ENCODE assay signal across 1 cellular context in the genomic region with DNA sequence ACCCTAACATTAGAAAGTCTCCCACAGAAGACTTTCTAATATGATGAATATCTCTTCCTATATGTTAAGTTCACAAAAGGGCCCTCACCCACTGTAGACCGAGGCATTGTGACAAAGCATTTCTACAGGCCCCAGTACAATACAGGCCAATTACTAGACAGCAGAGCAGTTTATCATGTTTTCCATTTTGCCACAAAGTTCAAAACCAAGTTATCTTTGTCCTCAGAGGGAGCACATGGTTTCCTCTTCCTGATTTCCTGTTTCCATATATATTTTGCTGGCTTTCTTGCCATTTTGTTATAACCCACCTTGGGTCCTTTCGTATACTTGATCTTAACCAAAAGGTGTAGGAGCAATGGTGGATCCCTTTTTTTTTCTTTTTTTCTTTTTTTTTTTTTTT.
TF ChIP-seq lines count a peak whose summit lies in the region.

No MANE protein-coding gene starts in this region.

TF ChIP-seq in K562, 482 proteins besides CTCF, POLR2A, EP300 and RAD21 (continued from another document and continues in another):
- TF ChIP-seq, protein P1, sequence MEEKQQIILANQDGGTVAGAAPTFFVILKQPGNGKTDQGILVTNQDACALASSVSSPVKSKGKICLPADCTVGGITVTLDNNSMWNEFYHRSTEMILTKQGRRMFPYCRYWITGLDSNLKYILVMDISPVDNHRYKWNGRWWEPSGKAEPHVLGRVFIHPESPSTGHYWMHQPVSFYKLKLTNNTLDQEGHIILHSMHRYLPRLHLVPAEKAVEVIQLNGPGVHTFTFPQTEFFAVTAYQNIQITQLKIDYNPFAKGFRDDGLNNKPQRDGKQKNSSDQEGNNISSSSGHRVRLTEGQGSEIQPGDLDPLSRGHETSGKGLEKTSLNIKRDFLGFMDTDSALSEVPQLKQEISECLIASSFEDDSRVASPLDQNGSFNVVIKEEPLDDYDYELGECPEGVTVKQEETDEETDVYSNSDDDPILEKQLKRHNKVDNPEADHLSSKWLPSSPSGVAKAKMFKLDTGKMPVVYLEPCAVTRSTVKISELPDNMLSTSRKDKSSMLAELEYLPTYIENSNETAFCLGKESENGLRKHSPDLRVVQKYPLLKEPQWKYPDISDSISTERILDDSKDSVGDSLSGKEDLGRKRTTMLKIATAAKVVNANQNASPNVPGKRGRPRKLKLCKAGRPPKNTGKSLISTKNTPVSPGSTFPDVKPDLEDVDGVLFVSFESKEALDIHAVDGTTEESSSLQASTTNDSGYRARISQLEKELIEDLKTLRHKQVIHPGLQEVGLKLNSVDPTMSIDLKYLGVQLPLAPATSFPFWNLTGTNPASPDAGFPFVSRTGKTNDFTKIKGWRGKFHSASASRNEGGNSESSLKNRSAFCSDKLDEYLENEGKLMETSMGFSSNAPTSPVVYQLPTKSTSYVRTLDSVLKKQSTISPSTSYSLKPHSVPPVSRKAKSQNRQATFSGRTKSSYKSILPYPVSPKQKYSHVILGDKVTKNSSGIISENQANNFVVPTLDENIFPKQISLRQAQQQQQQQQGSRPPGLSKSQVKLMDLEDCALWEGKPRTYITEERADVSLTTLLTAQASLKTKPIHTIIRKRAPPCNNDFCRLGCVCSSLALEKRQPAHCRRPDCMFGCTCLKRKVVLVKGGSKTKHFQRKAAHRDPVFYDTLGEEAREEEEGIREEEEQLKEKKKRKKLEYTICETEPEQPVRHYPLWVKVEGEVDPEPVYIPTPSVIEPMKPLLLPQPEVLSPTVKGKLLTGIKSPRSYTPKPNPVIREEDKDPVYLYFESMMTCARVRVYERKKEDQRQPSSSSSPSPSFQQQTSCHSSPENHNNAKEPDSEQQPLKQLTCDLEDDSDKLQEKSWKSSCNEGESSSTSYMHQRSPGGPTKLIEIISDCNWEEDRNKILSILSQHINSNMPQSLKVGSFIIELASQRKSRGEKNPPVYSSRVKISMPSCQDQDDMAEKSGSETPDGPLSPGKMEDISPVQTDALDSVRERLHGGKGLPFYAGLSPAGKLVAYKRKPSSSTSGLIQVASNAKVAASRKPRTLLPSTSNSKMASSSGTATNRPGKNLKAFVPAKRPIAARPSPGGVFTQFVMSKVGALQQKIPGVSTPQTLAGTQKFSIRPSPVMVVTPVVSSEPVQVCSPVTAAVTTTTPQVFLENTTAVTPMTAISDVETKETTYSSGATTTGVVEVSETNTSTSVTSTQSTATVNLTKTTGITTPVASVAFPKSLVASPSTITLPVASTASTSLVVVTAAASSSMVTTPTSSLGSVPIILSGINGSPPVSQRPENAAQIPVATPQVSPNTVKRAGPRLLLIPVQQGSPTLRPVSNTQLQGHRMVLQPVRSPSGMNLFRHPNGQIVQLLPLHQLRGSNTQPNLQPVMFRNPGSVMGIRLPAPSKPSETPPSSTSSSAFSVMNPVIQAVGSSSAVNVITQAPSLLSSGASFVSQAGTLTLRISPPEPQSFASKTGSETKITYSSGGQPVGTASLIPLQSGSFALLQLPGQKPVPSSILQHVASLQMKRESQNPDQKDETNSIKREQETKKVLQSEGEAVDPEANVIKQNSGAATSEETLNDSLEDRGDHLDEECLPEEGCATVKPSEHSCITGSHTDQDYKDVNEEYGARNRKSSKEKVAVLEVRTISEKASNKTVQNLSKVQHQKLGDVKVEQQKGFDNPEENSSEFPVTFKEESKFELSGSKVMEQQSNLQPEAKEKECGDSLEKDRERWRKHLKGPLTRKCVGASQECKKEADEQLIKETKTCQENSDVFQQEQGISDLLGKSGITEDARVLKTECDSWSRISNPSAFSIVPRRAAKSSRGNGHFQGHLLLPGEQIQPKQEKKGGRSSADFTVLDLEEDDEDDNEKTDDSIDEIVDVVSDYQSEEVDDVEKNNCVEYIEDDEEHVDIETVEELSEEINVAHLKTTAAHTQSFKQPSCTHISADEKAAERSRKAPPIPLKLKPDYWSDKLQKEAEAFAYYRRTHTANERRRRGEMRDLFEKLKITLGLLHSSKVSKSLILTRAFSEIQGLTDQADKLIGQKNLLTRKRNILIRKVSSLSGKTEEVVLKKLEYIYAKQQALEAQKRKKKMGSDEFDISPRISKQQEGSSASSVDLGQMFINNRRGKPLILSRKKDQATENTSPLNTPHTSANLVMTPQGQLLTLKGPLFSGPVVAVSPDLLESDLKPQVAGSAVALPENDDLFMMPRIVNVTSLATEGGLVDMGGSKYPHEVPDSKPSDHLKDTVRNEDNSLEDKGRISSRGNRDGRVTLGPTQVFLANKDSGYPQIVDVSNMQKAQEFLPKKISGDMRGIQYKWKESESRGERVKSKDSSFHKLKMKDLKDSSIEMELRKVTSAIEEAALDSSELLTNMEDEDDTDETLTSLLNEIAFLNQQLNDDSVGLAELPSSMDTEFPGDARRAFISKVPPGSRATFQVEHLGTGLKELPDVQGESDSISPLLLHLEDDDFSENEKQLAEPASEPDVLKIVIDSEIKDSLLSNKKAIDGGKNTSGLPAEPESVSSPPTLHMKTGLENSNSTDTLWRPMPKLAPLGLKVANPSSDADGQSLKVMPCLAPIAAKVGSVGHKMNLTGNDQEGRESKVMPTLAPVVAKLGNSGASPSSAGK (IDR thresholded peaks at IDR 0.05): 0 out of 2 replicates have a peak, but pooled peaks have one; percentile 16
- TF ChIP-seq ZZZ3 (IDR thresholded peaks at IDR 0.05): no peak
- TF ChIP-seq, protein P2, sequence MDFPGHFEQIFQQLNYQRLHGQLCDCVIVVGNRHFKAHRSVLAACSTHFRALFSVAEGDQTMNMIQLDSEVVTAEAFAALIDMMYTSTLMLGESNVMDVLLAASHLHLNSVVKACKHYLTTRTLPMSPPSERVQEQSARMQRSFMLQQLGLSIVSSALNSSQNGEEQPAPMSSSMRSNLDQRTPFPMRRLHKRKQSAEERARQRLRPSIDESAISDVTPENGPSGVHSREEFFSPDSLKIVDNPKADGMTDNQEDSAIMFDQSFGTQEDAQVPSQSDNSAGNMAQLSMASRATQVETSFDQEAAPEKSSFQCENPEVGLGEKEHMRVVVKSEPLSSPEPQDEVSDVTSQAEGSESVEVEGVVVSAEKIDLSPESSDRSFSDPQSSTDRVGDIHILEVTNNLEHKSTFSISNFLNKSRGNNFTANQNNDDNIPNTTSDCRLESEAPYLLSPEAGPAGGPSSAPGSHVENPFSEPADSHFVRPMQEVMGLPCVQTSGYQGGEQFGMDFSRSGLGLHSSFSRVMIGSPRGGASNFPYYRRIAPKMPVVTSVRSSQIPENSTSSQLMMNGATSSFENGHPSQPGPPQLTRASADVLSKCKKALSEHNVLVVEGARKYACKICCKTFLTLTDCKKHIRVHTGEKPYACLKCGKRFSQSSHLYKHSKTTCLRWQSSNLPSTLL (IDR thresholded peaks at IDR 0.05): no peak
- TF ChIP-seq, protein P3, sequence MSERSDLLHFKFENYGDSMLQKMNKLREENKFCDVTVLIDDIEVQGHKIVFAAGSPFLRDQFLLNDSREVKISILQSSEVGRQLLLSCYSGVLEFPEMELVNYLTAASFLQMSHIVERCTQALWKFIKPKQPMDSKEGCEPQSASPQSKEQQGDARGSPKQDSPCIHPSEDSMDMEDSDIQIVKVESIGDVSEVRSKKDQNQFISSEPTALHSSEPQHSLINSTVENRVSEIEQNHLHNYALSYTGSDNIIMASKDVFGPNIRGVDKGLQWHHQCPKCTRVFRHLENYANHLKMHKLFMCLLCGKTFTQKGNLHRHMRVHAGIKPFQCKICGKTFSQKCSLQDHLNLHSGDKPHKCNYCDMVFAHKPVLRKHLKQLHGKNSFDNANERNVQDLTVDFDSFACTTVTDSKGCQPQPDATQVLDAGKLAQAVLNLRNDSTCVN (CRISPR knock-in tag; IDR thresholded peaks at IDR 0.05): no peak
- TF ChIP-seq ASH1L (IDR thresholded peaks at IDR 0.05; ENCODE audit: borderline replicate concordance, low read depth, partially characterized antibody): no peak
- TF ChIP-seq ZBTB1 (CRISPR knock-in tag; IDR thresholded peaks at IDR 0.05; ENCODE audit: borderline replicate concordance, low read depth): no peak
- TF ChIP-seq MAFF (IDR thresholded peaks at IDR 0.05; ENCODE audit: low read length): peak; percentile 44; the same call in 1 of the 2 replicates
- TF ChIP-seq KLF10 (CRISPR knock-in tag; IDR thresholded peaks at IDR 0.05): no peak
- no peak for TF ChIP-seq SMC3 (conservative IDR thresholded peaks at IDR 0.05; ENCODE audit: insufficient read depth, low read depth, low read length)
- TF ChIP-seq GABPB2 (CRISPR knock-in tag; conservative IDR thresholded peaks at IDR 0.05): no peak
- TF ChIP-seq, protein P4, sequence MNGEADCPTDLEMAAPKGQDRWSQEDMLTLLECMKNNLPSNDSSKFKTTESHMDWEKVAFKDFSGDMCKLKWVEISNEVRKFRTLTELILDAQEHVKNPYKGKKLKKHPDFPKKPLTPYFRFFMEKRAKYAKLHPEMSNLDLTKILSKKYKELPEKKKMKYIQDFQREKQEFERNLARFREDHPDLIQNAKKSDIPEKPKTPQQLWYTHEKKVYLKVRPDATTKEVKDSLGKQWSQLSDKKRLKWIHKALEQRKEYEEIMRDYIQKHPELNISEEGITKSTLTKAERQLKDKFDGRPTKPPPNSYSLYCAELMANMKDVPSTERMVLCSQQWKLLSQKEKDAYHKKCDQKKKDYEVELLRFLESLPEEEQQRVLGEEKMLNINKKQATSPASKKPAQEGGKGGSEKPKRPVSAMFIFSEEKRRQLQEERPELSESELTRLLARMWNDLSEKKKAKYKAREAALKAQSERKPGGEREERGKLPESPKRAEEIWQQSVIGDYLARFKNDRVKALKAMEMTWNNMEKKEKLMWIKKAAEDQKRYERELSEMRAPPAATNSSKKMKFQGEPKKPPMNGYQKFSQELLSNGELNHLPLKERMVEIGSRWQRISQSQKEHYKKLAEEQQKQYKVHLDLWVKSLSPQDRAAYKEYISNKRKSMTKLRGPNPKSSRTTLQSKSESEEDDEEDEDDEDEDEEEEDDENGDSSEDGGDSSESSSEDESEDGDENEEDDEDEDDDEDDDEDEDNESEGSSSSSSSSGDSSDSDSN (IDR thresholded peaks at IDR 0.05; ENCODE audit: borderline replicate concordance in 1 of 2, low read depth in 2 of 2, low read length in 2 of 2): no peak
- no peak for TF ChIP-seq HDAC1 (IDR thresholded peaks at IDR 0.05)
- no peak for TF ChIP-seq SIRT6 (IDR thresholded peaks at IDR 0.05; ENCODE audit: low read depth, low read length)
- TF ChIP-seq POLR2G (IDR thresholded peaks at IDR 0.05; ENCODE audit: low read depth, low read length): no peak
- no peak for TF ChIP-seq PHF20 (IDR thresholded peaks at IDR 0.05; ENCODE audit: partially characterized antibody)
- TF ChIP-seq, protein P5, sequence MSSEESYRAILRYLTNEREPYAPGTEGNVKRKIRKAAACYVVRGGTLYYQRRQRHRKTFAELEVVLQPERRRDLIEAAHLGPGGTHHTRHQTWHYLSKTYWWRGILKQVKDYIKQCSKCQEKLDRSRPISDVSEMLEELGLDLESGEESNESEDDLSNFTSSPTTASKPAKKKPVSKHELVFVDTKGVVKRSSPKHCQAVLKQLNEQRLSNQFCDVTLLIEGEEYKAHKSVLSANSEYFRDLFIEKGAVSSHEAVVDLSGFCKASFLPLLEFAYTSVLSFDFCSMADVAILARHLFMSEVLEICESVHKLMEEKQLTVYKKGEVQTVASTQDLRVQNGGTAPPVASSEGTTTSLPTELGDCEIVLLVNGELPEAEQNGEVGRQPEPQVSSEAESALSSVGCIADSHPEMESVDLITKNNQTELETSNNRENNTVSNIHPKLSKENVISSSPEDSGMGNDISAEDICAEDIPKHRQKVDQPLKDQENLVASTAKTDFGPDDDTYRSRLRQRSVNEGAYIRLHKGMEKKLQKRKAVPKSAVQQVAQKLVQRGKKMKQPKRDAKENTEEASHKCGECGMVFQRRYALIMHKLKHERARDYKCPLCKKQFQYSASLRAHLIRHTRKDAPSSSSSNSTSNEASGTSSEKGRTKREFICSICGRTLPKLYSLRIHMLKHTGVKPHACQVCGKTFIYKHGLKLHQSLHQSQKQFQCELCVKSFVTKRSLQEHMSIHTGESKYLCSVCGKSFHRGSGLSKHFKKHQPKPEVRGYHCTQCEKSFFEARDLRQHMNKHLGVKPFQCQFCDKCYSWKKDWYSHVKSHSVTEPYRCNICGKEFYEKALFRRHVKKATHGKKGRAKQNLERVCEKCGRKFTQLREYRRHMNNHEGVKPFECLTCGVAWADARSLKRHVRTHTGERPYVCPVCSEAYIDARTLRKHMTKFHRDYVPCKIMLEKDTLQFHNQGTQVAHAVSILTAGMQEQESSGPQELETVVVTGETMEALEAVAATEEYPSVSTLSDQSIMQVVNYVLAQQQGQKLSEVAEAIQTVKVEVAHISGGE (CRISPR knock-in tag; IDR thresholded peaks at IDR 0.05): no peak
- no peak for TF ChIP-seq ZBTB8A (IDR thresholded peaks at IDR 0.05; ENCODE audit: partially characterized antibody)
- no peak for TF ChIP-seq NFIX (CRISPR knock-in tag; IDR thresholded peaks at IDR 0.05; ENCODE audit: low read depth)
- no peak for TF ChIP-seq ZFP36 (IDR thresholded peaks at IDR 0.05; ENCODE audit: low read depth, low read length, partially characterized antibody)
- TF ChIP-seq, protein P6, sequence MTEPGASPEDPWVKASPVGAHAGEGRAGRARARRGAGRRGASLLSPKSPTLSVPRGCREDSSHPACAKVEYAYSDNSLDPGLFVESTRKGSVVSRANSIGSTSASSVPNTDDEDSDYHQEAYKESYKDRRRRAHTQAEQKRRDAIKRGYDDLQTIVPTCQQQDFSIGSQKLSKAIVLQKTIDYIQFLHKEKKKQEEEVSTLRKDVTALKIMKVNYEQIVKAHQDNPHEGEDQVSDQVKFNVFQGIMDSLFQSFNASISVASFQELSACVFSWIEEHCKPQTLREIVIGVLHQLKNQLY (CRISPR knock-in tag; conservative IDR thresholded peaks at IDR 0.05): no peak
- no peak for TF ChIP-seq ZNF197 (CRISPR knock-in tag; IDR thresholded peaks at IDR 0.05; ENCODE audit: low read depth)
- peak; percentile 73 for TF ChIP-seq MYC (IDR thresholded peaks at IDR 0.05; ENCODE audit: low read depth, low read length)
- no peak for TF ChIP-seq MYC (CRISPR knock-in tag; IDR thresholded peaks at IDR 0.05; ENCODE audit: borderline replicate concordance, low read depth)
- no peak for TF ChIP-seq EWSR1 (IDR thresholded peaks at IDR 0.05; ENCODE audit: borderline replicate concordance, low read depth, partially characterized antibody)
- no peak for TF ChIP-seq NFXL1 (CRISPR knock-in tag; IDR thresholded peaks at IDR 0.05)
- no peak for TF ChIP-seq BHLHE40 (IDR thresholded peaks at IDR 0.05; ENCODE audit: low read length)
- TF ChIP-seq ZNF316 (IDR thresholded peaks at IDR 0.05): peak; percentile 16; the same call in 1 of the 2 replicates
- TF ChIP-seq NFE2L1 (tag; IDR thresholded peaks at IDR 0.05; ENCODE audit: borderline replicate concordance, low read depth): no peak
- TF ChIP-seq, protein P7, sequence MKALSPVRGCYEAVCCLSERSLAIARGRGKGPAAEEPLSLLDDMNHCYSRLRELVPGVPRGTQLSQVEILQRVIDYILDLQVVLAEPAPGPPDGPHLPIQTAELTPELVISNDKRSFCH (CRISPR knock-in tag; IDR thresholded peaks at IDR 0.05): no peak
- TF ChIP-seq, protein P7 (tag; IDR thresholded peaks at IDR 0.05): peak; percentile 33; the same call in 1 of the 2 replicates
- TF ChIP-seq CBFA2T3 (IDR thresholded peaks at IDR 0.05): peak; percentile 73
- TF ChIP-seq, protein P8, sequence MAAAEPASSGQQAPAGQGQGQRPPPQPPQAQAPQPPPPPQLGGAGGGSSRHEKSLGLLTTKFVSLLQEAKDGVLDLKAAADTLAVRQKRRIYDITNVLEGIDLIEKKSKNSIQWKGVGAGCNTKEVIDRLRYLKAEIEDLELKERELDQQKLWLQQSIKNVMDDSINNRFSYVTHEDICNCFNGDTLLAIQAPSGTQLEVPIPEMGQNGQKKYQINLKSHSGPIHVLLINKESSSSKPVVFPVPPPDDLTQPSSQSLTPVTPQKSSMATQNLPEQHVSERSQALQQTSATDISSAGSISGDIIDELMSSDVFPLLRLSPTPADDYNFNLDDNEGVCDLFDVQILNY (CRISPR knock-in tag; IDR thresholded peaks at IDR 0.05): no peak
- no peak for TF ChIP-seq PRMT5 (CRISPR knock-in tag; IDR thresholded peaks at IDR 0.05)
